In the genomic region with DNA sequence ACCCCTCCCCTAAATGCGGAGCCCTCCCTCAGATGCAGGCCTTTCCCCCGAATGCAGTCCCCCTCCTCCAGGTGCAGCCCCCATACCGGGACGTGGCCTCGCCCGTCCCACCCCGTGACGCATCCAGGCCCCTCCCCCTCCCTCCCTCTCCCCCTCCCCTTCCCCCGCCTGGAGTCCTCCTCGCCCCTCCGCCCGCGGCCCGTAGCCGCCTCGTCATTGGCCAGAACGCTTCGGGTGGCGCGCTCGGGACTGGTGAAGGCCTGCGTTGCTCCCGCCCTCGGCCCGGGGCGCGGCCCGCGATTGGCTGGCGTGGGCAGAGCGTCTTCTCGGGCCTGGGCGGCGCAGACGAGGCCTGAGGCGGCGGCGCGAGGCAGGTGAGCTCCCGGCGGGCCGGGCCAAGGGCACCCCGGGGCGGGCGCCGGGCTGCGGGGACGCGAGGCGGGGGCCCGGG, we compare ENCODE assay signal across 8 cellular contexts. TPM values are rescaled to one million over a fixed set of nuclear protein-coding genes. Genes with fewer than 3 reads are reported as not detected.
DNase-seq lines count a peak whose midpoint lies in the region; ATAC-seq and TF ChIP-seq lines count a peak whose summit lies in the region.

No MANE protein-coding gene starts in this region.

- H3K23me2 ChIP-seq in H9 (ENCODE audit: insufficient read length, low read depth, low read length, poor library complexity, severe bottlenecking) = peaks cover 5% of the 10 kb centered on the region

- H3K9ac ChIP-seq in H9 (ENCODE audit: extremely low read depth, insufficient read length, low read length) = no peak overlapping the region

- H3K4me1 Mint-ChIP-seq in H9 = peaks cover 41 to 43% of the 10 kb centered on the region in 2 experiments
- H3K4me1 Mint-ChIP-seq in neural crest cell = peaks cover 45% of the 10 kb centered on the region
- H3K4me1 Mint-ChIP-seq in stimulated activated naive CD8-positive, alpha-beta T cell treated with anti-CD3 and anti-CD28 coated beads, Interleukin-15, amount 100 ng/mL, for 72 hours = peaks cover 77% of the 10 kb centered on the region

- no CpG with 5 or more reads among the region's 51 CpGs for WGBS in H9 (ENCODE audit: extremely low coverage, insufficient read length, low lambda C conversion rate)

- H3K27ac Mint-ChIP-seq in H9 = peak overlapping the region in 1 of 3 experiments; percentile 96; a peak in 2 of 7 replicates
- no peak overlapping the region for H3K27ac Mint-ChIP-seq in neural crest cell (ENCODE audit: unreplicated experiment)
- no peak overlapping the region for H3K27ac Mint-ChIP-seq in stimulated activated naive CD8-positive, alpha-beta T cell treated with anti-CD3 and anti-CD28 coated beads, Interleukin-15, amount 100 ng/mL, for 72 hours

- H3K79me1 ChIP-seq in H9 (ENCODE audit: insufficient read depth, low read depth, low read length, poor library complexity, severe bottlenecking) = no peaks in the 10 kb centered on the region

- H3K4me1 ChIP-seq in H9 (ENCODE audit: insufficient read depth, low read length) (no peaks in the 10 kb centered on the region), RWPE2 (ENCODE audit: insufficient read depth, poor library complexity, severe bottlenecking) (peaks cover 29% of the 10 kb centered on the region)

- H4K20me1 ChIP-seq in H9 (ENCODE audit: control insufficient read depth, insufficient read depth, insufficient read length) = no peaks in the 10 kb centered on the region

- H3K56ac ChIP-seq in H9 (ENCODE audit: insufficient read length, low read depth, low read length) = no peak overlapping the region

- H3K23ac ChIP-seq in H9 (ENCODE audit: insufficient read length, low read depth, low read length) = no peak overlapping the region

- H3K4me3 ChIP-seq in MG63 = no peak overlapping the region; the same call in 1 of the 2 replicates
- H3K4me3 ChIP-seq in RWPE2 (ENCODE audit: severe bottlenecking) = peak overlapping the region; percentile 97

- H2AFZ ChIP-seq in H9 (ENCODE audit: low read length) = no peak overlapping the region

- H2BK15ac ChIP-seq in H9 (ENCODE audit: low read depth, low read length) = no peak overlapping the region

- H3K4ac ChIP-seq in H9 (ENCODE audit: low read depth, low read length) = no peak overlapping the region

- no peak for TF ChIP-seq CTCF in H9 (conservative IDR thresholded peaks at IDR 0.05)
- TF ChIP-seq CTCF in RWPE2 (IDR thresholded peaks at IDR 0.05; ENCODE audit: poor library complexity, severe bottlenecking) = no peak
- no peak for TF ChIP-seq CTCF in neural crest cell (conservative IDR thresholded peaks at IDR 0.05)

- H2BK5ac ChIP-seq in H9 (ENCODE audit: insufficient read length, low read length) = no peak overlapping the region

- H2BK12ac ChIP-seq in H9 (ENCODE audit: insufficient read length, low read depth, low read length) = no peak overlapping the region

- H3K27me3 Mint-ChIP-seq in H9 (ENCODE audit: low read depth) (no peaks in the 10 kb centered on the region; the same call in 1 of the 2 replicates), neural crest cell (ENCODE audit: low read depth) (peaks cover 33% of the 10 kb centered on the region)
- H3K27me3 Mint-ChIP-seq in stimulated activated naive CD8-positive, alpha-beta T cell treated with anti-CD3 and anti-CD28 coated beads, Interleukin-15, amount 100 ng/mL, for 72 hours = peaks cover 38% of the 10 kb centered on the region

- DNase-seq in ELR (ENCODE audit: low read depth) (peak; percentile 99), H9 (peak; percentile 99), MG63 (peak; percentile 98), RWPE2 (ENCODE audit: low spot score) (peak; percentile 98), fibroblast of peridontal ligament (ENCODE audit: extremely low read depth) (peak; percentile 94), neural crest cell (ENCODE audit: low read depth, low spot score) (peak; percentile 93)
- DNase-seq in activated T-helper 9 cell treated with anti-CD3 and anti-CD28 coated beads, Interleukin-2, amount 50 U/mL, for 16 hours (ENCODE audit: low read depth) = peak; percentile 97
- DNase-seq in stimulated activated naive CD8-positive, alpha-beta T cell treated with anti-CD3 and anti-CD28 coated beads, Interleukin-15, amount 100 ng/mL, for 72 hours = peak; percentile 96 to 97

- H3K36me3 Mint-ChIP-seq in H9 (ENCODE audit: insufficient read depth in 1 of 3, low read depth in 3 of 3) (peaks cover 13 to 35% (median 13%) of the 10 kb centered on the region in 3 experiments), neural crest cell (ENCODE audit: low read depth) (no peaks in the 10 kb centered on the region)

- H2AK5ac ChIP-seq in H9 (ENCODE audit: insufficient read length, low read length) = no peak overlapping the region

- H3K9me3 Mint-ChIP-seq in H9 = peaks cover 3 to 4% of the 10 kb centered on the region in 2 experiments; a peak in 2 of 5 replicates
- no peaks in the 10 kb centered on the region for H3K9me3 Mint-ChIP-seq in neural crest cell
- H3K9me3 Mint-ChIP-seq in stimulated activated naive CD8-positive, alpha-beta T cell treated with anti-CD3 and anti-CD28 coated beads, Interleukin-15, amount 100 ng/mL, for 72 hours = no peaks in the 10 kb centered on the region

- no peak overlapping the region for H4K8ac ChIP-seq in H9 (replicated peaks; ENCODE audit: insufficient read length, low read depth, low read length)

- ATAC-seq in RWPE2 (ENCODE audit: low read depth) = peak; percentile 91
- ATAC-seq in stimulated activated naive CD8-positive, alpha-beta T cell treated with anti-CD3 and anti-CD28 coated beads, Interleukin-15, amount 100 ng/mL, for 72 hours = peak; percentile 97

- H3K4me2 ChIP-seq in H9 (ENCODE audit: insufficient read depth, insufficient read length, low read length) = peak overlapping the region; percentile 51

- H4K5ac ChIP-seq in H9 (ENCODE audit: insufficient read length, low read depth, low read length) = no peak overlapping the region

- H3K9me3 ChIP-seq in H9 (ENCODE audit: control insufficient read depth, low read depth, low read length) (no peaks in the 10 kb centered on the region), MG63 (no peaks in the 10 kb centered on the region), RWPE2 (ENCODE audit: severe bottlenecking) (no peaks in the 10 kb centered on the region)

- H2BK120ac ChIP-seq in H9 (ENCODE audit: low read depth, low read length, poor library complexity, severe bottlenecking) = no peak overlapping the region

- H4K91ac ChIP-seq in H9 (ENCODE audit: insufficient read length, low read depth, low read length) = no peak overlapping the region

- peak overlapping the region; percentile 75 to 90 for H3K4me3 Mint-ChIP-seq in H9
- no peak overlapping the region for H3K4me3 Mint-ChIP-seq in neural crest cell
- peak overlapping the region; percentile 82 to 86 for H3K4me3 Mint-ChIP-seq in stimulated activated naive CD8-positive, alpha-beta T cell treated with anti-CD3 and anti-CD28 coated beads, Interleukin-15, amount 100 ng/mL, for 72 hours

- no peak overlapping the region for H3K27ac ChIP-seq in H9 (ENCODE audit: insufficient read length, low read depth, low read length)
- H3K27ac ChIP-seq in RWPE2 (ENCODE audit: poor library complexity, severe bottlenecking) = peak overlapping the region; percentile 61

- no peaks in the 10 kb centered on the region for H3K27me3 ChIP-seq in H9 (ENCODE audit: insufficient read depth, low read length)
- no peaks in the 10 kb centered on the region for H3K27me3 ChIP-seq in MG63
- H3K27me3 ChIP-seq in RWPE2 (ENCODE audit: insufficient read depth, poor library complexity, severe bottlenecking) = no peaks in the 10 kb centered on the region

- no peak overlapping the region for H3T11ph ChIP-seq in H9 (ENCODE audit: low read length)

- peaks cover 7% of the 10 kb centered on the region; the same call in 1 of the 2 replicates for H3K36me3 ChIP-seq in MG63
- H3K36me3 ChIP-seq in RWPE2 (ENCODE audit: low read depth) = peaks cover 19% of the 10 kb centered on the region

- no peak overlapping the region for H3K14ac ChIP-seq in H9 (ENCODE audit: insufficient read depth, low read length)

- H2BK20ac ChIP-seq in H9 (ENCODE audit: low read depth, low read length, poor library complexity, severe bottlenecking) = no peak overlapping the region

- peaks cover 30% of the 10 kb centered on the region for H3K79me2 ChIP-seq in H9 (ENCODE audit: insufficient read depth, low read length)

- no peak overlapping the region for H3K18ac ChIP-seq in H9 (ENCODE audit: insufficient read length, low read depth, low read length)

RNA-seq across cellular contexts. Expression of gene SUN1, which starts 16.0 kb away (rescaled TPM):
- total RNA-seq in H9 (2021) (105 and 118 TPM in 2 replicates), neural crest cell (99.9 and 101 TPM in 2 replicates)
- total RNA-seq in MG63 (2014; rRNA removed; shearing (Covaris generic); ENCODE audit: low replicate concordance) = 109 and 157 TPM in 2 replicates
